In the genomic region with DNA sequence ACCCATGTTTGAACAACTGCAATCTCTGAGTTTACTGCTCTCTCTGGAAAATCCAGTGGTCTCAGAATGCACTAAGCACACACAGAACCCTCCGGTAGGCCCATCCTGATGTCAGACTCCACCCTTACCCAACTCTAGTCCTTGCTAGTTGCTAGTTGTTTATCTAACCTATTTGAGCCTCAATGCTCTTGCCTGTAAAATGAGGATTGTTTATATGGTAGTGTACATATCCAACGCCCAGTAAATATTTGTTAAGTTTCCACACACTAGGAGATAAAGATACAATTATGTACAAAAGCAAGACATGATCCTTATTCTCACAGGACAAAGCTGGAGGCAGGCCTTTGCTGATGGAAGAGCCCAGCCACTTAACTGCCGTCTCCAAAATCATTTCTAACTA, we compare ENCODE assay signal across 18 cellular contexts.
DNase-seq lines count a peak whose midpoint lies in the region; ATAC-seq and TF ChIP-seq lines count a peak whose summit lies in the region.
"Had no signal": no experiment of that assay in that cellular context is flagged by ENCODE, and none has a peak within 500 bp of the region (broad histone marks: within the 10 kb centered on the region; RNA-seq: fewer than 3 reads in every experiment).

No MANE protein-coding gene starts in this region.

- no peaks in the 10 kb centered on the region for H3K9me3 ChIP-seq in WERI-Rb-1 (ENCODE audit: severe bottlenecking)
- H3K9me3 ChIP-seq: BLaER1, HAP-1 had no signal

- no peak overlapping the region for H3K27ac ChIP-seq in WERI-Rb-1
- H3K27ac ChIP-seq: 22Rv1, BLaER1, GM23248, HL-60 had no signal

- H3K9me3 Mint-ChIP-seq in brain (peaks cover 0 to 2% (median 0%) of the 10 kb centered on the region in 5 experiments), osteocyte (ENCODE audit: unreplicated experiment) (no peaks in the 10 kb centered on the region)
- H3K9me3 Mint-ChIP-seq: CD8-positive, alpha-beta T cell; IgD-negative memory B cell had no signal

- no peak for ATAC-seq in HG02840 (IDR thresholded peaks at IDR 0.05; ENCODE audit: low FRiP score, unreplicated experiment)
- ATAC-seq: CD8-positive, alpha-beta T cell had no signal

- H3K36me3 Mint-ChIP-seq in brain (no peaks in the 10 kb centered on the region), osteocyte (ENCODE audit: unreplicated experiment) (no peaks in the 10 kb centered on the region)
- H3K36me3 Mint-ChIP-seq: CD8-positive, alpha-beta T cell; IgD-negative memory B cell had no signal

- no peak overlapping the region for H3K4me3 Mint-ChIP-seq in brain
- H3K4me3 Mint-ChIP-seq in osteocyte (ENCODE audit: unreplicated experiment) = no peak overlapping the region
- H3K4me3 Mint-ChIP-seq: CD8-positive, alpha-beta T cell; IgD-negative memory B cell had no signal

- DNase-seq in NCI-H748 (lab: John Stamatoyannopoulos, UW; ENCODE audit: unreplicated experiment) (peak; percentile 19), NCI-H748 treated with DMSO at 0.1 percent for 48 hours (lab: John Stamatoyannopoulos, UW) (no peak), osteocyte (ENCODE audit: extremely low spot score, unreplicated experiment) (peak; percentile 8), NCI-H1092 (lab: John Stamatoyannopoulos, UW) (no peak), WERI-Rb-1 (no peak)
- DNase-seq: Calu3; CD8-positive, alpha-beta T cell; DMS53; DND-41; GM23248; KBM-7 had no signal

- peaks cover 11% of the 10 kb centered on the region for H3K27me3 Mint-ChIP-seq in brain
- H3K27me3 Mint-ChIP-seq in osteocyte (ENCODE audit: unreplicated experiment) = no peaks in the 10 kb centered on the region

- TF ChIP-seq CTCF in brain (conservative IDR thresholded peaks at IDR 0.05) (no peak), osteocyte (IDR thresholded peaks at IDR 0.05) (no peak), WERI-Rb-1 (IDR thresholded peaks at IDR 0.05; ENCODE audit: low read depth, low read length) (no peak)

- H3K27ac Mint-ChIP-seq in brain = peak overlapping the region in 3 of 5 experiments; percentile 26 to 72 (median 35)
- H3K27ac Mint-ChIP-seq in osteocyte (ENCODE audit: unreplicated experiment) = no peak overlapping the region
- H3K27ac Mint-ChIP-seq: CD8-positive, alpha-beta T cell; IgD-negative memory B cell had no signal

- no peaks in the 10 kb centered on the region for H3K36me3 ChIP-seq in WERI-Rb-1
- H3K36me3 ChIP-seq: BLaER1, HAP-1 had no signal

- H3K4me1 Mint-ChIP-seq in brain (peaks cover 43% of the 10 kb centered on the region), osteocyte (ENCODE audit: unreplicated experiment) (peaks cover 49% of the 10 kb centered on the region)
- H3K4me1 Mint-ChIP-seq: IgD-negative memory B cell had no signal

- H3K4me3 ChIP-seq in WERI-Rb-1 (ENCODE audit: low read depth, low read length) = no peak overlapping the region
- H3K4me3 ChIP-seq: BLaER1, GM23248, HAP-1 had no signal

- H3K27me3 ChIP-seq in WERI-Rb-1 (ENCODE audit: insufficient read depth, low read depth, severe bottlenecking) = no peaks in the 10 kb centered on the region
- H3K27me3 ChIP-seq: BLaER1 had no signal

Comparison
In these comparisons a context has a peak if more than half of its experiments do, and no peak if none do; other contexts are left out.
1. DNase-seq: peak in NCI-H748 (single experiment) and osteocyte (single experiment); none in NCI-H748 treated with DMSO at 0.1 percent for 48 hours (single experiment), NCI-H1092 (single experiment) and WERI-Rb-1 (single experiment).